In the genomic region with DNA sequence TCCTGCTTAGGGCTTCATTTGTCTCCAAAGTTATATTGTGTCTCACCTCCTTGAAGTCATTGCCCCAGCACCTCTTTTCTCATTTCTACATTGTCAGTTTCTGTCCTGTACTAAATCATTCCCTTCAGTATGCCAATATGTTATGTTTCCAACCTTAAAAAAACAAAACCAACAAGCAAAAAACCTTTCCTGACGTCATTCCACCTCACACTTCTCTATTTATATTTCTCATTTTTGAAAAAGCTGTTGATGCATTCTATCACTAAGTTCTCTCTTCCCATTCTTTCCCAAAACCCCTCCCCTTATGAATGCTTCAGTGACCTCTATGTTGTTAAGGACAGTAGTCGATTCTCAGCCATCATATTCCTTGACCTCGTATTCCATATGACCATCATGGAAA, we compare ENCODE assay signal across 1 cellular context.
TF ChIP-seq lines count a peak whose summit lies in the region.

No MANE protein-coding gene starts in this region.

TF ChIP-seq in HepG2, 621 proteins besides CTCF, POLR2A, EP300 and RAD21 (continued from another document):
- TF ChIP-seq CREB1 (IDR thresholded peaks at IDR 0.05) (peak; percentile 75), CREB1 (CRISPR knock-in tag; IDR thresholded peaks at IDR 0.05) (no peak)
